In genomic region chr14:38129705-38130104, GRCh38 we compare ENCODE assay signal across 16 cellular contexts.
DNase-seq lines count a peak whose midpoint lies in the region; ATAC-seq and TF ChIP-seq lines count a peak whose summit lies in the region.
"Had no signal": no experiment of that assay in that cellular context is flagged by ENCODE, and none has a peak within 500 bp of the region (broad histone marks: within the 10 kb centered on the region; RNA-seq: fewer than 3 reads in every experiment).

No MANE protein-coding gene starts in this region.

- CTCF ChIA-PET in RWPE1 (lab: Yijun Ruan, JAX) = interaction anchor here (0.6 kb wide), 2 partner anchors 18 to 43 kb away, joined by 3 read pairs; no protein-coding TSS in a partner anchor

- H3K4me3 Mint-ChIP-seq in naive thymus-derived CD8-positive, alpha-beta T cell = peak overlapping the region in 4 of 10 donors; percentile 23 to 57 (median 48)
- H3K4me3 Mint-ChIP-seq: neural crest cell had no signal

- H3K27ac Mint-ChIP-seq in naive thymus-derived CD8-positive, alpha-beta T cell = peak overlapping the region in 8 of 10 donors; percentile 24 to 84 (median 56)

- H3K36me3 Mint-ChIP-seq in naive thymus-derived CD8-positive, alpha-beta T cell = no peaks in the 10 kb centered on the region

- H3K4me3 ChIP-seq in foreskin fibroblast (ENCODE audit: low read depth in 1 of 2, low read length in 2 of 2) = no peak overlapping the region
- H3K4me3 ChIP-seq: gastroesophageal sphincter, smooth muscle cell had no signal

- DNase-seq in stimulated activated CD4-positive, alpha-beta T cell treated with anti-CD3 and anti-CD28 coated beads, Interleukin-12 subunit alpha, Interleukin-12 subunit beta, amount 100 ng/mL, for 48 hours (ENCODE audit: low read depth in 2 of 3, low spot score in 1 of 3) = peak in 2 of 3 donors; percentile 7 to 10
- no peak for DNase-seq in stimulated activated CD4-positive, alpha-beta T cell treated with anti-CD3 and anti-CD28 coated beads, Interleukin-12 subunit alpha, Interleukin-12 subunit beta, amount 100 ng/mL, for 4 hours
- peak; percentile 15 to 28 for DNase-seq in activated CD4-positive, alpha-beta T cell treated with anti-CD3 and anti-CD28 coated beads, Interleukin-2, amount 50 U/mL, for 48 hours
- peak in 1 of 10 donors; percentile 18 for DNase-seq in naive thymus-derived CD8-positive, alpha-beta T cell
- no peak for DNase-seq in foreskin fibroblast
- no peak for DNase-seq in NCI-H1694 (lab: John Stamatoyannopoulos, UW)
- DNase-seq in RWPE1 (ENCODE audit: low spot score) = no peak
- DNase-seq: amygdala, NCI-H1048, NCI-H524 treated with DMSO at 0.1 percent for 48 hours, Right ventricle myocardium superior had no signal

- POLR2A ChIA-PET in naive thymus-derived CD8-positive, alpha-beta T cell (lab: Charles Lee) = interaction anchor here (1.2 kb wide), 1 partner anchor 9 kb away, joined by 3 read pairs; no protein-coding TSS in a partner anchor
- POLR2A ChIA-PET in RWPE1 (lab: Yijun Ruan, JAX; ENCODE audit: low non-redundant PET) = no interaction called here

- peaks cover 11 to 37% (median 28%) of the 10 kb centered on the region in 4 donors for H3K4me1 Mint-ChIP-seq in naive thymus-derived CD8-positive, alpha-beta T cell
- H3K4me1 Mint-ChIP-seq: neural crest cell had no signal

- no peak overlapping the region for H3K27ac ChIP-seq in RWPE1
- H3K27ac ChIP-seq: gastroesophageal sphincter, KMS-11 had no signal

- no peaks in the 10 kb centered on the region for H3K9me3 Mint-ChIP-seq in naive thymus-derived CD8-positive, alpha-beta T cell
- H3K9me3 Mint-ChIP-seq: neural crest cell had no signal

- TF ChIP-seq CTCF in foreskin fibroblast (IDR thresholded peaks at IDR 0.05; ENCODE audit: low read depth, low read length) (no peak), RWPE1 (conservative IDR thresholded peaks at IDR 0.05; ENCODE audit: low read depth) (no peak)

- no peaks in the 10 kb centered on the region for H3K27me3 Mint-ChIP-seq in naive thymus-derived CD8-positive, alpha-beta T cell

- ATAC-seq in naive thymus-derived CD8-positive, alpha-beta T cell = peak in 1 of 2 donors; percentile 72
- ATAC-seq: gastroesophageal sphincter, left colon had no signal

Comparison
In these comparisons a context has a peak if more than half of its experiments do, and no peak if none do; other contexts are left out.
1. DNase-seq: peak in stimulated activated CD4-positive, alpha-beta T cell treated with anti-CD3 and anti-CD28 coated beads, Interleukin-12 subunit alpha, Interleukin-12 subunit beta, amount 100 ng/mL, for 48 hours (2 of 3) and activated CD4-positive, alpha-beta T cell treated with anti-CD3 and anti-CD28 coated beads, Interleukin-2, amount 50 U/mL, for 48 hours (2 of 2); none in stimulated activated CD4-positive, alpha-beta T cell treated with anti-CD3 and anti-CD28 coated beads, Interleukin-12 subunit alpha, Interleukin-12 subunit beta, amount 100 ng/mL, for 4 hours (single experiment), foreskin fibroblast (0 of 2), NCI-H1694 (single experiment) and RWPE1 (single experiment).